ENCODE assay signal across 9 cellular contexts in genomic region chr10:17114878-17115443, GRCh38. TPM values are rescaled to one million over a fixed set of nuclear protein-coding genes. Genes with fewer than 3 reads are reported as not detected.
DNase-seq lines count a peak whose midpoint lies in the region; ATAC-seq, FAIRE-seq and TF ChIP-seq lines count a peak whose summit lies in the region.
"Not testable (repeated sequence)": the region's sequence is repeated elsewhere in the genome, so short reads cannot be mapped to it uniquely, and the experiment has no call there.
"Had no signal": no experiment of that assay in that cellular context is flagged by ENCODE, and none has a peak within 500 bp of the region (broad histone marks: within the 10 kb centered on the region; RNA-seq: fewer than 3 reads in every experiment).

No MANE protein-coding gene starts in this region.

- not testable (repeated sequence) for H3K9me3 ChIP-seq in DND-41 (ENCODE audit: insufficient read depth, low read length, severe bottlenecking); Panc1 (ENCODE audit: control insufficient read depth, insufficient read depth, low read depth, low read length); astrocyte (ENCODE audit: insufficient read depth, low read depth, low read length); mesenchymal stem cell (ENCODE audit: control insufficient read depth, low read length)

- H4K20me1 ChIP-seq in DND-41 (ENCODE audit: insufficient read depth, low read length); astrocyte (ENCODE audit: insufficient read depth, low read length): not testable (repeated sequence)

- not testable (repeated sequence) for H3K4me1 Mint-ChIP-seq in WTC11; astrocyte (ENCODE audit: low read depth, unreplicated experiment)
- H3K4me1 Mint-ChIP-seq in stimulated activated naive CD8-positive, alpha-beta T cell treated with anti-CD3 and anti-CD28 coated beads, Interleukin-15, amount 100 ng/mL, for 72 hours, result peaks cover 16% of the 10 kb centered on the region

- H3K79me2 ChIP-seq in DND-41 (ENCODE audit: insufficient read depth, low read length); astrocyte (ENCODE audit: insufficient read depth, low read length): not testable (repeated sequence)

- not testable (repeated sequence) for H2BK120ac ChIP-seq in mesenchymal stem cell (ENCODE audit: low read depth, low read length)

- not testable (repeated sequence) for H3K4me2 ChIP-seq in DND-41 (ENCODE audit: insufficient read depth, low read length); mesenchymal stem cell (ENCODE audit: low read length, poor library complexity, severe bottlenecking)
- peak overlapping the region; percentile 40 for H3K4me2 ChIP-seq in astrocyte (ENCODE audit: low read length)

- H3K27me3 ChIP-seq in DND-41 (ENCODE audit: insufficient read depth, low read length, poor library complexity); Panc1 (ENCODE audit: control insufficient read depth, insufficient read depth, low read length); astrocyte (ENCODE audit: insufficient read depth, low read length); mesenchymal stem cell (ENCODE audit: control insufficient read depth in 1 of 2, insufficient read depth in 1 of 2, low read length in 2 of 2): not testable (repeated sequence)

- TSS peak; percentile 88 for BruUV-seq in Panc1 (replicated peaks; lab: Mats Ljungman, UMichigan)

- WGBS in mesenchymal stem cell, result 89% methylated on average over 13 of the region's 13 CpGs

- DNase-seq in ACHN, result peak; percentile 50
- DNase-seq in DND-41, result peak; percentile 12
- peak; percentile 22 for DNase-seq in HT1080 (ENCODE audit: low read depth)
- peak; percentile 25 for DNase-seq in Panc1 (ENCODE audit: low read depth, low spot score)
- DNase-seq in WTC11 (ENCODE audit: low spot score); astrocyte (ENCODE audit: low read depth); mesenchymal stem cell; stimulated activated naive CD8-positive, alpha-beta T cell treated with anti-CD3 and anti-CD28 coated beads, Interleukin-15, amount 100 ng/mL, for 72 hours: not testable (repeated sequence)

- intact Hi-C loops in Panc1 (cut with micrococcal nuclease; ENCODE audit: unreplicated experiment), result loop anchor here (5.0 kb wide), 2 partner anchors 53 to 223 kb away; no protein-coding TSS in a partner anchor

- not testable (repeated sequence) for H2BK15ac ChIP-seq in mesenchymal stem cell (ENCODE audit: low read depth, poor library complexity, severe bottlenecking)

- H2AFZ ChIP-seq in DND-41 (ENCODE audit: low read depth, low read length); mesenchymal stem cell (ENCODE audit: low read depth, low read length): not testable (repeated sequence)
- peak overlapping the region; percentile 24 for H2AFZ ChIP-seq in astrocyte (ENCODE audit: low read depth, low read length)

- H3K36me3 Mint-ChIP-seq in WTC11; astrocyte (ENCODE audit: low read depth, unreplicated experiment): not testable (repeated sequence)

- not testable (repeated sequence) for H3K4me1 ChIP-seq in DND-41 (ENCODE audit: insufficient read depth, low read length); astrocyte (ENCODE audit: insufficient read depth, low read length); mesenchymal stem cell (ENCODE audit: control insufficient read depth, insufficient read depth, low read depth, low read length)
- peaks cover 39% of the 10 kb centered on the region for H3K4me1 ChIP-seq in Panc1 (ENCODE audit: control insufficient read depth, insufficient read depth, low read length)

- POLR2A ChIA-PET in Panc1 (lab: Charles Lee), result interaction anchor here (0.7 to 1.0 kb wide), 3 partner anchors 45 to 101 kb away, joined by 3 to 10 read pairs (median 3); no protein-coding TSS in a partner anchor
- POLR2A ChIA-PET in WTC11 (lab: Charles Lee), result not testable (repeated sequence)

- not testable (repeated sequence) for H3K27me3 Mint-ChIP-seq in WTC11 (ENCODE audit: low read depth); astrocyte (ENCODE audit: low read depth, unreplicated experiment); stimulated activated naive CD8-positive, alpha-beta T cell treated with anti-CD3 and anti-CD28 coated beads, Interleukin-15, amount 100 ng/mL, for 72 hours

- not testable (repeated sequence) for H3K9me3 Mint-ChIP-seq in WTC11; astrocyte (ENCODE audit: unreplicated experiment); stimulated activated naive CD8-positive, alpha-beta T cell treated with anti-CD3 and anti-CD28 coated beads, Interleukin-15, amount 100 ng/mL, for 72 hours

- H3K14ac ChIP-seq in mesenchymal stem cell (ENCODE audit: low read length in 2 of 2), result not testable (repeated sequence)

- CTCF ChIA-PET in Panc1 (lab: Charles Lee), result interaction anchor here (0.7 kb wide), 2 partner anchors 12 to 124 kb away, joined by 5 to 9 read pairs; no protein-coding TSS in a partner anchor
- CTCF ChIA-PET in WTC11 (lab: Charles Lee), result interaction anchor here (0.7 kb wide), 2 partner anchors 234 to 1236 kb away, joined by 3 read pairs; no protein-coding TSS in a partner anchor

- not testable (repeated sequence) for H3K27ac Mint-ChIP-seq in WTC11; astrocyte (ENCODE audit: unreplicated experiment); stimulated activated naive CD8-positive, alpha-beta T cell treated with anti-CD3 and anti-CD28 coated beads, Interleukin-15, amount 100 ng/mL, for 72 hours

- not testable (repeated sequence) for H3K4me3 ChIP-seq in DND-41 (ENCODE audit: low read depth in 1 of 2, low read length in 2 of 2); astrocyte (ENCODE audit: insufficient read depth, low read depth, low read length); mesenchymal stem cell (ENCODE audit: insufficient read depth in 1 of 2, low read depth in 1 of 2, low read length in 2 of 2)
- H3K4me3 ChIP-seq in Panc1 (ENCODE audit: low read depth in 2 of 2, low read length in 2 of 2), result peak overlapping the region in 1 of 2 experiments; percentile 48; a peak in 2 of 4 replicates

- H3K4me3 Mint-ChIP-seq in WTC11; astrocyte (ENCODE audit: unreplicated experiment); stimulated activated naive CD8-positive, alpha-beta T cell treated with anti-CD3 and anti-CD28 coated beads, Interleukin-15, amount 100 ng/mL, for 72 hours: not testable (repeated sequence)

- peak overlapping the region; percentile 34 for H4K91ac ChIP-seq in mesenchymal stem cell (ENCODE audit: low read length)

- in situ Hi-C loops in ACHN (cut with HindIII; ENCODE audit: low pct_ligation_motif_present, low pct_unique_long_range_greater_than_20kb, low sequenced_read_pairs); Panc1 (cut with HindIII; ENCODE audit: low pct_unique_long_range_greater_than_20kb, low sequenced_read_pairs): not testable (repeated sequence)

- H3K27ac ChIP-seq in DND-41 (ENCODE audit: low read length); mesenchymal stem cell (ENCODE audit: low read length, poor library complexity, severe bottlenecking): not testable (repeated sequence)
- H3K27ac ChIP-seq in Panc1 (ENCODE audit: low read length) (peak overlapping the region; percentile 99), astrocyte (ENCODE audit: low read depth, low read length) (peak overlapping the region; percentile 20)

- peak overlapping the region in 1 of 2 experiments; percentile 34 for H2BK12ac ChIP-seq in mesenchymal stem cell (ENCODE audit: low read length in 2 of 2)

- H3K4ac ChIP-seq in mesenchymal stem cell (ENCODE audit: low read depth in 1 of 2, low read length in 2 of 2), result not testable (repeated sequence)

- FAIRE-seq in astrocyte (lab: Jason Lieb, UNC), result not testable (repeated sequence)

- H2BK5ac ChIP-seq in mesenchymal stem cell (ENCODE audit: low read depth, low read length, poor library complexity, severe bottlenecking), result not testable (repeated sequence)

- H4K8ac ChIP-seq in mesenchymal stem cell (ENCODE audit: low read length), result peak overlapping the region; percentile 3

- peak overlapping the region in 1 of 2 experiments; percentile 8 for H3K18ac ChIP-seq in mesenchymal stem cell (ENCODE audit: low read depth in 1 of 2, low read length in 2 of 2)

- ATAC-seq in DND-41 (ENCODE audit: insufficient read depth, low read depth) (peak; percentile 83), Panc1 (peak; percentile 84), WTC11 (peak; percentile 52; the same call in 1 of the 2 replicates)
- ATAC-seq in stimulated activated naive CD8-positive, alpha-beta T cell treated with anti-CD3 and anti-CD28 coated beads, Interleukin-15, amount 100 ng/mL, for 72 hours, result peak; percentile 64

- H3K9ac ChIP-seq in DND-41 (ENCODE audit: low read depth, low read length); astrocyte (ENCODE audit: low read length); mesenchymal stem cell (ENCODE audit: low read length): not testable (repeated sequence)

- H2AK5ac ChIP-seq in mesenchymal stem cell (ENCODE audit: low read length, severe bottlenecking), result not testable (repeated sequence)

- TF ChIP-seq CTCF in DND-41 (IDR thresholded peaks at IDR 0.05; ENCODE audit: borderline replicate concordance, extremely low read depth, low read length, poor library complexity, severe bottlenecking); Panc1 (IDR thresholded peaks at IDR 0.05); WTC11 (IDR thresholded peaks at IDR 0.05); astrocyte (IDR thresholded peaks at IDR 0.05; ENCODE audit: insufficient read depth, low read depth, low read length): not testable (repeated sequence)

- H3K36me3 ChIP-seq in DND-41 (ENCODE audit: insufficient read depth, low read length); Panc1 (ENCODE audit: control insufficient read depth, insufficient read depth, low read length); astrocyte (ENCODE audit: insufficient read depth, low read length); mesenchymal stem cell (ENCODE audit: control insufficient read depth in 1 of 2, insufficient read depth in 2 of 2, low read depth in 1 of 2, low read length in 2 of 2): not testable (repeated sequence)

- not testable (repeated sequence) for H3K23ac ChIP-seq in mesenchymal stem cell (ENCODE audit: low read length in 2 of 2)

- H3K79me1 ChIP-seq in mesenchymal stem cell (replicated peaks; ENCODE audit: low read length, poor library complexity, severe bottlenecking), result not testable (repeated sequence)

RNA-seq across cellular contexts. Expression of gene CUBN, which starts 14.7 kb away (rescaled TPM):
- total RNA-seq in HT1080 (2014; rRNA removed; shearing (Covaris generic)), result 0.90 and 1.3 TPM in 2 replicates
- 0.37 and 1.5 TPM in 2 replicates for polyA plus RNA-seq in HT1080 (2015; cell fraction: cytosol; rRNA removed)
- 0.70 and 2.0 TPM in 2 replicates for polyA plus RNA-seq in HT1080 (2015; cell fraction: nucleus; rRNA removed)
- 1.3 TPM for total RNA-seq in Panc1 (2021; ENCODE audit: unreplicated experiment)
- polyA plus RNA-seq in Panc1 (2012; ENCODE audit: insufficient read length), result 1.5 TPM
- 0.18 to 0.46 TPM (median 0.27 TPM) in 3 replicates for total RNA-seq in WTC11 (2021)
- total RNA-seq in astrocyte, result 2.7 and 3.5 TPM in 2 replicates
- 1.2 TPM for polyA plus RNA-seq in mesenchymal stem cell (2013, experiment 1 of 2)
- polyA plus RNA-seq in mesenchymal stem cell (2013, experiment 2 of 2), result 0.86 TPM
- polyA plus RNA-seq: CD14-positive monocyte had no signal
